ENCODE assay signal across 1 cellular context in the genomic region with DNA sequence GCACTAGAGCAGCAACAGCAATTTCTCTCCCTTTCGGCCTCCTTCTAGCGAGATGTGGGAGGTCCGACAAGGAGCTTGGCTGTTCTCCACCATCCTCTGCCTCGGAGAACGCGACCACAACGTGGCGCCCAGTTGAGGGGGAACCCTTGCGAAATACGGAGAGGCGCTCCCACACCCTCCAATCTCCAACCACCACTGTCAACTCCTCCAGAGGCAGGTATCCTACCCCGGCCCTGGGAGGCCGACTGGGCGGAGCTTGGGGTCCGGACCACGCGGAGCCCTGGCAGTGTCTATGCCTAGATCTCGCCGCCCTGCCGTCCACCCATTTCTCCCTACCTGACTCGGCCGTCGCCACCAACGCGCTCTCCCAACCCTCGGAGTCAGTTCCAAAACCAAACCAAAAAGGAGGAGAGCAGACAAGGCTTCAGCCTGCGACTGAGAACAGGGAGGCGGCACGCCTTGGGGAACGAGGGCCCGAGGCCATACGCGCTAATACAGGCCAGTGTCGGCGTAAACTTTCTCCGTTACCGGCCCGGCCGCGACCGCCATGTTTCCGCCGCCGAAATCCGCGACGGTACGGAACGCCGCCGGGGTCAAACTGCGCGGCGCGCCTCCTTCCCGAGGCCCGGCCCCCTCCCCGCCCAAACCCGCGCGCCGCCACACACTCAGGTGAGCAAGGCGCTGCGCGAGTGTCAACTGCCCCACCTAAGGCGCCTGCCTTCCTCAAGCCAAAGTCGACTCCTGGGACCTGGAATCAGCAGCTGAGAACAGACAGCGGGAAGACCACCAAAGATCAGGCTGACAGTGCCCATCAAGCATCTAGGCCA.
TF ChIP-seq lines count a peak whose summit lies in the region.

A gene with protein sequence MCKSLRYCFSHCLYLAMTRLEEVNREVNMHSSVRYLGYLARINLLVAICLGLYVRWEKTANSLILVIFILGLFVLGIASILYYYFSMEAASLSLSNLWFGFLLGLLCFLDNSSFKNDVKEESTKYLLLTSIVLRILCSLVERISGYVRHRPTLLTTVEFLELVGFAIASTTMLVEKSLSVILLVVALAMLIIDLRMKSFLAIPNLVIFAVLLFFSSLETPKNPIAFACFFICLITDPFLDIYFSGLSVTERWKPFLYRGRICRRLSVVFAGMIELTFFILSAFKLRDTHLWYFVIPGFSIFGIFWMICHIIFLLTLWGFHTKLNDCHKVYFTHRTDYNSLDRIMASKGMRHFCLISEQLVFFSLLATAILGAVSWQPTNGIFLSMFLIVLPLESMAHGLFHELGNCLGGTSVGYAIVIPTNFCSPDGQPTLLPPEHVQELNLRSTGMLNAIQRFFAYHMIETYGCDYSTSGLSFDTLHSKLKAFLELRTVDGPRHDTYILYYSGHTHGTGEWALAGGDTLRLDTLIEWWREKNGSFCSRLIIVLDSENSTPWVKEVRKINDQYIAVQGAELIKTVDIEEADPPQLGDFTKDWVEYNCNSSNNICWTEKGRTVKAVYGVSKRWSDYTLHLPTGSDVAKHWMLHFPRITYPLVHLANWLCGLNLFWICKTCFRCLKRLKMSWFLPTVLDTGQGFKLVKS (minus strand): TSS at position 570 of the 827 bp plus-strand sequence. CDS start 5,568 bp downstream, outside the sequence.

TF ChIP-seq in HEK293, 187 proteins besides CTCF, POLR2A, EP300 and RAD21 (continued from another document and continues in another):
- TF ChIP-seq, protein P1, sequence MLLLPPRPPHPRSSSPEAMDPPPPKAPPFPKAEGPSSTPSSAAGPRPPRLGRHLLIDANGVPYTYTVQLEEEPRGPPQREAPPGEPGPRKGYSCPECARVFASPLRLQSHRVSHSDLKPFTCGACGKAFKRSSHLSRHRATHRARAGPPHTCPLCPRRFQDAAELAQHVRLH (tag by site-specific recombination; IDR thresholded peaks at IDR 0.05) = peak; percentile 76
- TF ChIP-seq ZNF571 (tag by site-specific recombination; IDR thresholded peaks at IDR 0.05) (no peak), ZFP69B (tag by site-specific recombination; IDR thresholded peaks at IDR 0.05) (peak; percentile 51; the same call in 1 of the 2 replicates), ZBTB21 (tag by site-specific recombination; IDR thresholded peaks at IDR 0.05) (peak; percentile 48; the same call in 1 of the 2 replicates), ZNF514 (tag by site-specific recombination; IDR thresholded peaks at IDR 0.05) (no peak), ZNF843 (tag by site-specific recombination; IDR thresholded peaks at IDR 0.05) (peak; percentile 62; the same call in 1 of the 2 replicates), ZNF157 (tag by site-specific recombination; IDR thresholded peaks at IDR 0.05) (no peak), ZBTB1 (tag by site-specific recombination; IDR thresholded peaks at IDR 0.05) (no peak), ZNF202 (tag by site-specific recombination; IDR thresholded peaks at IDR 0.05; ENCODE audit: borderline replicate concordance) (no peak), SETDB1 (IDR thresholded peaks at IDR 0.05; ENCODE audit: insufficient read length, low read length) (peak; percentile 45), ZNF623 (tag by site-specific recombination; IDR thresholded peaks at IDR 0.05) (peak; percentile 18; the same call in 1 of the 2 replicates), ZNF391 (tag by site-specific recombination; IDR thresholded peaks at IDR 0.05; ENCODE audit: borderline replicate concordance, low read depth) (peak; percentile 72; the same call in 1 of the 2 replicates), SCRT1 (tag by site-specific recombination; IDR thresholded peaks at IDR 0.05; ENCODE audit: borderline replicate concordance) (no peak), HOXA7 (CRISPR knock-in tag; IDR thresholded peaks at IDR 0.05; ENCODE audit: borderline replicate concordance) (no peak; the same call in 1 of the 2 replicates), ZNF350 (tag by site-specific recombination; IDR thresholded peaks at IDR 0.05) (no peak), ZFHX2 (tag by site-specific recombination; conservative IDR thresholded peaks at IDR 0.05) (peak; percentile 77), GLI2 (tag by site-specific recombination; IDR thresholded peaks at IDR 0.05; ENCODE audit: borderline replicate concordance, low read depth) (no peak), ZNF610 (tag by site-specific recombination; IDR thresholded peaks at IDR 0.05; ENCODE audit: borderline replicate concordance) (0 out of 2 replicates have a peak, but pooled peaks have one; percentile 20), ZNF138 (tag by site-specific recombination; IDR thresholded peaks at IDR 0.05; ENCODE audit: borderline replicate concordance) (no peak), ZNF324 (tag by site-specific recombination; IDR thresholded peaks at IDR 0.05) (peak; percentile 96), ZNF664 (tag by site-specific recombination; IDR thresholded peaks at IDR 0.05) (no peak; the same call in 1 of the 2 replicates), ZNF311 (tag by site-specific recombination; IDR thresholded peaks at IDR 0.05; ENCODE audit: borderline replicate concordance) (no peak), ZXDB (tag by site-specific recombination; IDR thresholded peaks at IDR 0.05) (peak; percentile 92), ZNF184 (tag by site-specific recombination; IDR thresholded peaks at IDR 0.05) (no peak)
- TF ChIP-seq, protein P2, sequence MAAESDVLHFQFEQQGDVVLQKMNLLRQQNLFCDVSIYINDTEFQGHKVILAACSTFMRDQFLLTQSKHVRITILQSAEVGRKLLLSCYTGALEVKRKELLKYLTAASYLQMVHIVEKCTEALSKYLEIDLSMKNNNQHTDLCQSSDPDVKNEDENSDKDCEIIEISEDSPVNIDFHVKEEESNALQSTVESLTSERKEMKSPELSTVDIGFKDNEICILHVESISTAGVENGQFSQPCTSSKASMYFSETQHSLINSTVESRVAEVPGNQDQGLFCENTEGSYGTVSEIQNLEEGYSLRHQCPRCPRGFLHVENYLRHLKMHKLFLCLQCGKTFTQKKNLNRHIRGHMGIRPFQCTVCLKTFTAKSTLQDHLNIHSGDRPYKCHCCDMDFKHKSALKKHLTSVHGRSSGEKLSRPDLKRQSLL (tag by site-specific recombination; IDR thresholded peaks at IDR 0.05) = peak; percentile 92
- TF ChIP-seq, protein P3, sequence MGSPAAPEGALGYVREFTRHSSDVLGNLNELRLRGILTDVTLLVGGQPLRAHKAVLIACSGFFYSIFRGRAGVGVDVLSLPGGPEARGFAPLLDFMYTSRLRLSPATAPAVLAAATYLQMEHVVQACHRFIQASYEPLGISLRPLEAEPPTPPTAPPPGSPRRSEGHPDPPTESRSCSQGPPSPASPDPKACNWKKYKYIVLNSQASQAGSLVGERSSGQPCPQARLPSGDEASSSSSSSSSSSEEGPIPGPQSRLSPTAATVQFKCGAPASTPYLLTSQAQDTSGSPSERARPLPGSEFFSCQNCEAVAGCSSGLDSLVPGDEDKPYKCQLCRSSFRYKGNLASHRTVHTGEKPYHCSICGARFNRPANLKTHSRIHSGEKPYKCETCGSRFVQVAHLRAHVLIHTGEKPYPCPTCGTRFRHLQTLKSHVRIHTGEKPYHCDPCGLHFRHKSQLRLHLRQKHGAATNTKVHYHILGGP (tag by site-specific recombination; IDR thresholded peaks at IDR 0.05) = no peak
- TF ChIP-seq, protein P4, sequence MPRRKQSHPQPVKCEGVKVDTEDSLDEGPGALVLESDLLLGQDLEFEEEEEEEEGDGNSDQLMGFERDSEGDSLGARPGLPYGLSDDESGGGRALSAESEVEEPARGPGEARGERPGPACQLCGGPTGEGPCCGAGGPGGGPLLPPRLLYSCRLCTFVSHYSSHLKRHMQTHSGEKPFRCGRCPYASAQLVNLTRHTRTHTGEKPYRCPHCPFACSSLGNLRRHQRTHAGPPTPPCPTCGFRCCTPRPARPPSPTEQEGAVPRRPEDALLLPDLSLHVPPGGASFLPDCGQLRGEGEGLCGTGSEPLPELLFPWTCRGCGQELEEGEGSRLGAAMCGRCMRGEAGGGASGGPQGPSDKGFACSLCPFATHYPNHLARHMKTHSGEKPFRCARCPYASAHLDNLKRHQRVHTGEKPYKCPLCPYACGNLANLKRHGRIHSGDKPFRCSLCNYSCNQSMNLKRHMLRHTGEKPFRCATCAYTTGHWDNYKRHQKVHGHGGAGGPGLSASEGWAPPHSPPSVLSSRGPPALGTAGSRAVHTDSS (tag by site-specific recombination; IDR thresholded peaks at IDR 0.05) = peak; percentile 69
- TF ChIP-seq, protein P5, sequence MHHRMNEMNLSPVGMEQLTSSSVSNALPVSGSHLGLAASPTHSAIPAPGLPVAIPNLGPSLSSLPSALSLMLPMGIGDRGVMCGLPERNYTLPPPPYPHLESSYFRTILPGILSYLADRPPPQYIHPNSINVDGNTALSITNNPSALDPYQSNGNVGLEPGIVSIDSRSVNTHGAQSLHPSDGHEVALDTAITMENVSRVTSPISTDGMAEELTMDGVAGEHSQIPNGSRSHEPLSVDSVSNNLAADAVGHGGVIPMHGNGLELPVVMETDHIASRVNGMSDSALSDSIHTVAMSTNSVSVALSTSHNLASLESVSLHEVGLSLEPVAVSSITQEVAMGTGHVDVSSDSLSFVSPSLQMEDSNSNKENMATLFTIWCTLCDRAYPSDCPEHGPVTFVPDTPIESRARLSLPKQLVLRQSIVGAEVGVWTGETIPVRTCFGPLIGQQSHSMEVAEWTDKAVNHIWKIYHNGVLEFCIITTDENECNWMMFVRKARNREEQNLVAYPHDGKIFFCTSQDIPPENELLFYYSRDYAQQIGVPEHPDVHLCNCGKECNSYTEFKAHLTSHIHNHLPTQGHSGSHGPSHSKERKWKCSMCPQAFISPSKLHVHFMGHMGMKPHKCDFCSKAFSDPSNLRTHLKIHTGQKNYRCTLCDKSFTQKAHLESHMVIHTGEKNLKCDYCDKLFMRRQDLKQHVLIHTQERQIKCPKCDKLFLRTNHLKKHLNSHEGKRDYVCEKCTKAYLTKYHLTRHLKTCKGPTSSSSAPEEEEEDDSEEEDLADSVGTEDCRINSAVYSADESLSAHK (tag by site-specific recombination; IDR thresholded peaks at IDR 0.05) = peak; percentile 39; the same call in 1 of the 2 replicates
- TF ChIP-seq, protein P6, sequence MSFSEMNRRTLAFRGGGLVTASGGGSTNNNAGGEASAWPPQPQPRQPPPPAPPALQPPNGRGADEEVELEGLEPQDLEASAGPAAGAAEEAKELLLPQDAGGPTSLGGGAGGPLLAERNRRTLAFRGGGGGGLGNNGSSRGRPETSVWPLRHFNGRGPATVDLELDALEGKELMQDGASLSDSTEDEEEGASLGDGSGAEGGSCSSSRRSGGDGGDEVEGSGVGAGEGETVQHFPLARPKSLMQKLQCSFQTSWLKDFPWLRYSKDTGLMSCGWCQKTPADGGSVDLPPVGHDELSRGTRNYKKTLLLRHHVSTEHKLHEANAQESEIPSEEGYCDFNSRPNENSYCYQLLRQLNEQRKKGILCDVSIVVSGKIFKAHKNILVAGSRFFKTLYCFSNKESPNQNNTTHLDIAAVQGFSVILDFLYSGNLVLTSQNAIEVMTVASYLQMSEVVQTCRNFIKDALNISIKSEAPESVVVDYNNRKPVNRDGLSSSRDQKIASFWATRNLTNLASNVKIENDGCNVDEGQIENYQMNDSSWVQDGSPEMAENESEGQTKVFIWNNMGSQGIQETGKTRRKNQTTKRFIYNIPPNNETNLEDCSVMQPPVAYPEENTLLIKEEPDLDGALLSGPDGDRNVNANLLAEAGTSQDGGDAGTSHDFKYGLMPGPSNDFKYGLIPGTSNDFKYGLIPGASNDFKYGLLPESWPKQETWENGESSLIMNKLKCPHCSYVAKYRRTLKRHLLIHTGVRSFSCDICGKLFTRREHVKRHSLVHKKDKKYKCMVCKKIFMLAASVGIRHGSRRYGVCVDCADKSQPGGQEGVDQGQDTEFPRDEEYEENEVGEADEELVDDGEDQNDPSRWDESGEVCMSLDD (tag by site-specific recombination; IDR thresholded peaks at IDR 0.05) = peak; percentile 73; the same call in 1 of the 2 replicates
- TF ChIP-seq, protein P7, sequence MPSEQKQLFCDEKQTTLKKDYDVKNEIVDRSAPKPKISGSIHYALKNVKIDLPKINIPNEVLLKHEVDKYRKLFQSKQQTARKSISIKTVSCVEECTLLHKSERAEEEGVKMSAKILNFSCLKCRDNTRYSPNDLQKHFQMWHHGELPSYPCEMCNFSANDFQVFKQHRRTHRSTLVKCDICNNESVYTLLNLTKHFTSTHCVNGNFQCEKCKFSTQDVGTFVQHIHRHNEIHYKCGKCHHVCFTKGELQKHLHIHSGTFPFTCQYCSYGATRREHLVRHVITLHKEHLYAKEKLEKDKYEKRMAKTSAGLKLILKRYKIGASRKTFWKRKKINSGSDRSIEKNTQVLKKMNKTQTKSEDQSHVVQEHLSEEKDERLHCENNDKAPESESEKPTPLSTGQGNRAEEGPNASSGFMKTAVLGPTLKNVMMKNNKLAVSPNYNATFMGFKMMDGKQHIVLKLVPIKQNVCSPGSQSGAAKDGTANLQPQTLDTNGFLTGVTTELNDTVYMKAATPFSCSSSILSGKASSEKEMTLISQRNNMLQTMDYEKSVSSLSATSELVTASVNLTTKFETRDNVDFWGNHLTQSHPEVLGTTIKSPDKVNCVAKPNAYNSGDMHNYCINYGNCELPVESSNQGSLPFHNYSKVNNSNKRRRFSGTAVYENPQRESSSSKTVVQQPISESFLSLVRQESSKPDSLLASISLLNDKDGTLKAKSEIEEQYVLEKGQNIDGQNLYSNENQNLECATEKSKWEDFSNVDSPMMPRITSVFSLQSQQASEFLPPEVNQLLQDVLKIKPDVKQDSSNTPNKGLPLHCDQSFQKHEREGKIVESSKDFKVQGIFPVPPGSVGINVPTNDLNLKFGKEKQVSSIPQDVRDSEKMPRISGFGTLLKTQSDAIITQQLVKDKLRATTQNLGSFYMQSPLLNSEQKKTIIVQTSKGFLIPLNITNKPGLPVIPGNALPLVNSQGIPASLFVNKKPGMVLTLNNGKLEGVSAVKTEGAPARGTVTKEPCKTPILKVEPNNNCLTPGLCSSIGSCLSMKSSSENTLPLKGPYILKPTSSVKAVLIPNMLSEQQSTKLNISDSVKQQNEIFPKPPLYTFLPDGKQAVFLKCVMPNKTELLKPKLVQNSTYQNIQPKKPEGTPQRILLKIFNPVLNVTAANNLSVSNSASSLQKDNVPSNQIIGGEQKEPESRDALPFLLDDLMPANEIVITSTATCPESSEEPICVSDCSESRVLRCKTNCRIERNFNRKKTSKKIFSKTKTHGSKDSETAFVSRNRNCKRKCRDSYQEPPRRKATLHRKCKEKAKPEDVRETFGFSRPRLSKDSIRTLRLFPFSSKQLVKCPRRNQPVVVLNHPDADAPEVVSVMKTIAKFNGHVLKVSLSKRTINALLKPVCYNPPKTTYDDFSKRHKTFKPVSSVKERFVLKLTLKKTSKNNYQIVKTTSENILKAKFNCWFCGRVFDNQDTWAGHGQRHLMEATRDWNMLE (tag by site-specific recombination; conservative IDR thresholded peaks at IDR 0.05; ENCODE audit: low read depth) = peak; percentile 71; the same call in 1 of the 2 replicates
- TF ChIP-seq, protein P8, sequence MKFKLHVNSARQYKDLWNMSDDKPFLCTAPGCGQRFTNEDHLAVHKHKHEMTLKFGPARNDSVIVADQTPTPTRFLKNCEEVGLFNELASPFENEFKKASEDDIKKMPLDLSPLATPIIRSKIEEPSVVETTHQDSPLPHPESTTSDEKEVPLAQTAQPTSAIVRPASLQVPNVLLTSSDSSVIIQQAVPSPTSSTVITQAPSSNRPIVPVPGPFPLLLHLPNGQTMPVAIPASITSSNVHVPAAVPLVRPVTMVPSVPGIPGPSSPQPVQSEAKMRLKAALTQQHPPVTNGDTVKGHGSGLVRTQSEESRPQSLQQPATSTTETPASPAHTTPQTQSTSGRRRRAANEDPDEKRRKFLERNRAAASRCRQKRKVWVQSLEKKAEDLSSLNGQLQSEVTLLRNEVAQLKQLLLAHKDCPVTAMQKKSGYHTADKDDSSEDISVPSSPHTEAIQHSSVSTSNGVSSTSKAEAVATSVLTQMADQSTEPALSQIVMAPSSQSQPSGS (tag by site-specific recombination; IDR thresholded peaks at IDR 0.05; ENCODE audit: low read depth) = no peak
